Comparison of ENCODE assay signal across 1 cellular context in the genomic region with DNA sequence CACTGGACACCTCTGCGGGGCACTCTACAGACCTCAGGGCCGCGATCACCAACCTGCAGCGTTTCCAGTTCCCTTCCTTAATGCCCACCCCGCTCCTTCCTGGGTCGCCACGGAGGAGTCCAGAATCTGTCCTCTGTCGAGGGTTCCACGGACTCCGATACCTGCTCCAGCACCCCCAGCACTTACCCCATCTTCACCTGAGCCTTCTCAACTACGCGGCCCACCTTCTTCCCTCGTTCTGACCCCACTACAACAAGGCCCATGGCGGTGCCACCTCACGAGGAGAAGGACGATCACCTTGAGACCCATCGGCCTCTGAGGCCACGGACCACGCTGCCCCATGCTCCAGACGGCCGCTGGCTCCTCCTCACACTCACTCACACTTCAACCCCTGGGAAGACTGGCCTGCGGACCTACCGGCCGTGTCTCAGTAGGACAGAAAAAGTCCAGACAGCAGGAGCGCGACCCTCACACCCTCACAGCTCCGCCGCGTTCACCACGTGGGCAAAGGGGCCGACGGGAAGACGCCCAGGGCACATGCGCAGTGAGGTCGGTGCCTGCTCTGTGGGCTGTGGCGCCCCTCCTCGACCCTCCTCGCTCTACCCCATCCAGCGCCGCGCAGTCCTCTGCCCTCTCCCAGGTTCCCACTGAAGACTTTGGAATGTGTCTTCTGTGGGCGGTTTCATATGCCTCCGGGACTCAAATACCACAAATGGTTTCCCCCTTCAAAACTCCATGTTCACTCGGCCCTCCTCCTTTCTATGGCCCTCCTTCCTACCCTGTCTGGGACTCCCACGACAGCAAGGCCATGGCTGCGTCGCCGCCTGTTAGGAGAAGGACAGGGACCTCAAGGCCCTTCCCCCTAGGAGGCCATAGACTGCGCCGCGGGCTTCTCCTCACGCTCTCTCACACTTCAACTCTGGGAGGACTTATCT.
TF ChIP-seq lines count a peak whose summit lies in the region.

No MANE protein-coding gene starts in this region.

TF ChIP-seq in K562, 482 proteins besides CTCF, POLR2A, EP300 and RAD21 (continued from another document):
- TF ChIP-seq, protein P1, sequence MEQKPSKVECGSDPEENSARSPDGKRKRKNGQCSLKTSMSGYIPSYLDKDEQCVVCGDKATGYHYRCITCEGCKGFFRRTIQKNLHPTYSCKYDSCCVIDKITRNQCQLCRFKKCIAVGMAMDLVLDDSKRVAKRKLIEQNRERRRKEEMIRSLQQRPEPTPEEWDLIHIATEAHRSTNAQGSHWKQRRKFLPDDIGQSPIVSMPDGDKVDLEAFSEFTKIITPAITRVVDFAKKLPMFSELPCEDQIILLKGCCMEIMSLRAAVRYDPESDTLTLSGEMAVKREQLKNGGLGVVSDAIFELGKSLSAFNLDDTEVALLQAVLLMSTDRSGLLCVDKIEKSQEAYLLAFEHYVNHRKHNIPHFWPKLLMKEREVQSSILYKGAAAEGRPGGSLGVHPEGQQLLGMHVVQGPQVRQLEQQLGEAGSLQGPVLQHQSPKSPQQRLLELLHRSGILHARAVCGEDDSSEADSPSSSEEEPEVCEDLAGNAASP (IDR thresholded peaks at IDR 0.05) = no peak
- peak; percentile 37 for TF ChIP-seq FIP1L1 (IDR thresholded peaks at IDR 0.05; ENCODE audit: low read depth, low read length, poor library complexity, severe bottlenecking)
- no peak for TF ChIP-seq FOXA3 (CRISPR knock-in tag; conservative IDR thresholded peaks at IDR 0.05 in 1 of 2, IDR thresholded peaks at IDR 0.05 in 1 of 2)
- no peak for TF ChIP-seq NEUROD1 (IDR thresholded peaks at IDR 0.05; ENCODE audit: borderline replicate concordance, low read depth, low read length, partially characterized antibody)
- TF ChIP-seq CBFB (CRISPR knock-in tag; IDR thresholded peaks at IDR 0.05) = peak; percentile 65; the same call in 1 of the 2 replicates
- peak; percentile 70 for TF ChIP-seq ZNF589 (CRISPR knock-in tag; IDR thresholded peaks at IDR 0.05; ENCODE audit: low read depth)
- no peak for TF ChIP-seq NR2C2 (CRISPR knock-in tag; IDR thresholded peaks at IDR 0.05)
- TF ChIP-seq NR2C2 (tag; IDR thresholded peaks at IDR 0.05) = peak; percentile 48; the same call in 1 of the 2 replicates
- TF ChIP-seq DPF2 (IDR thresholded peaks at IDR 0.05) = 0 out of 2 replicates have a peak, but pooled peaks have one; percentile 34
- TF ChIP-seq, protein P2, sequence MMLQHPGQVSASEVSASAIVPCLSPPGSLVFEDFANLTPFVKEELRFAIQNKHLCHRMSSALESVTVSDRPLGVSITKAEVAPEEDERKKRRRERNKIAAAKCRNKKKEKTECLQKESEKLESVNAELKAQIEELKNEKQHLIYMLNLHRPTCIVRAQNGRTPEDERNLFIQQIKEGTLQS (IDR thresholded peaks at IDR 0.05) = no peak
- TF ChIP-seq, protein P2 (CRISPR knock-in tag; conservative IDR thresholded peaks at IDR 0.05) = peak; percentile 52; the same call in 1 of the 2 replicates
- TF ChIP-seq POLR2G (IDR thresholded peaks at IDR 0.05; ENCODE audit: low read depth, low read length) = peak; percentile 92
- TF ChIP-seq ZFX (CRISPR knock-in tag; IDR thresholded peaks at IDR 0.05) = no peak
- TF ChIP-seq BRD9 (IDR thresholded peaks at IDR 0.05; ENCODE audit: low read depth, partially characterized antibody) = peak; percentile 32
- 0 out of 2 replicates have a peak, but pooled peaks have one; percentile 8 for TF ChIP-seq ETS1 (conservative IDR thresholded peaks at IDR 0.05; ENCODE audit: control insufficient read depth, low read depth, low read length)
- TF ChIP-seq LCOR (CRISPR knock-in tag; IDR thresholded peaks at IDR 0.05) = no peak
- TF ChIP-seq, protein P3, sequence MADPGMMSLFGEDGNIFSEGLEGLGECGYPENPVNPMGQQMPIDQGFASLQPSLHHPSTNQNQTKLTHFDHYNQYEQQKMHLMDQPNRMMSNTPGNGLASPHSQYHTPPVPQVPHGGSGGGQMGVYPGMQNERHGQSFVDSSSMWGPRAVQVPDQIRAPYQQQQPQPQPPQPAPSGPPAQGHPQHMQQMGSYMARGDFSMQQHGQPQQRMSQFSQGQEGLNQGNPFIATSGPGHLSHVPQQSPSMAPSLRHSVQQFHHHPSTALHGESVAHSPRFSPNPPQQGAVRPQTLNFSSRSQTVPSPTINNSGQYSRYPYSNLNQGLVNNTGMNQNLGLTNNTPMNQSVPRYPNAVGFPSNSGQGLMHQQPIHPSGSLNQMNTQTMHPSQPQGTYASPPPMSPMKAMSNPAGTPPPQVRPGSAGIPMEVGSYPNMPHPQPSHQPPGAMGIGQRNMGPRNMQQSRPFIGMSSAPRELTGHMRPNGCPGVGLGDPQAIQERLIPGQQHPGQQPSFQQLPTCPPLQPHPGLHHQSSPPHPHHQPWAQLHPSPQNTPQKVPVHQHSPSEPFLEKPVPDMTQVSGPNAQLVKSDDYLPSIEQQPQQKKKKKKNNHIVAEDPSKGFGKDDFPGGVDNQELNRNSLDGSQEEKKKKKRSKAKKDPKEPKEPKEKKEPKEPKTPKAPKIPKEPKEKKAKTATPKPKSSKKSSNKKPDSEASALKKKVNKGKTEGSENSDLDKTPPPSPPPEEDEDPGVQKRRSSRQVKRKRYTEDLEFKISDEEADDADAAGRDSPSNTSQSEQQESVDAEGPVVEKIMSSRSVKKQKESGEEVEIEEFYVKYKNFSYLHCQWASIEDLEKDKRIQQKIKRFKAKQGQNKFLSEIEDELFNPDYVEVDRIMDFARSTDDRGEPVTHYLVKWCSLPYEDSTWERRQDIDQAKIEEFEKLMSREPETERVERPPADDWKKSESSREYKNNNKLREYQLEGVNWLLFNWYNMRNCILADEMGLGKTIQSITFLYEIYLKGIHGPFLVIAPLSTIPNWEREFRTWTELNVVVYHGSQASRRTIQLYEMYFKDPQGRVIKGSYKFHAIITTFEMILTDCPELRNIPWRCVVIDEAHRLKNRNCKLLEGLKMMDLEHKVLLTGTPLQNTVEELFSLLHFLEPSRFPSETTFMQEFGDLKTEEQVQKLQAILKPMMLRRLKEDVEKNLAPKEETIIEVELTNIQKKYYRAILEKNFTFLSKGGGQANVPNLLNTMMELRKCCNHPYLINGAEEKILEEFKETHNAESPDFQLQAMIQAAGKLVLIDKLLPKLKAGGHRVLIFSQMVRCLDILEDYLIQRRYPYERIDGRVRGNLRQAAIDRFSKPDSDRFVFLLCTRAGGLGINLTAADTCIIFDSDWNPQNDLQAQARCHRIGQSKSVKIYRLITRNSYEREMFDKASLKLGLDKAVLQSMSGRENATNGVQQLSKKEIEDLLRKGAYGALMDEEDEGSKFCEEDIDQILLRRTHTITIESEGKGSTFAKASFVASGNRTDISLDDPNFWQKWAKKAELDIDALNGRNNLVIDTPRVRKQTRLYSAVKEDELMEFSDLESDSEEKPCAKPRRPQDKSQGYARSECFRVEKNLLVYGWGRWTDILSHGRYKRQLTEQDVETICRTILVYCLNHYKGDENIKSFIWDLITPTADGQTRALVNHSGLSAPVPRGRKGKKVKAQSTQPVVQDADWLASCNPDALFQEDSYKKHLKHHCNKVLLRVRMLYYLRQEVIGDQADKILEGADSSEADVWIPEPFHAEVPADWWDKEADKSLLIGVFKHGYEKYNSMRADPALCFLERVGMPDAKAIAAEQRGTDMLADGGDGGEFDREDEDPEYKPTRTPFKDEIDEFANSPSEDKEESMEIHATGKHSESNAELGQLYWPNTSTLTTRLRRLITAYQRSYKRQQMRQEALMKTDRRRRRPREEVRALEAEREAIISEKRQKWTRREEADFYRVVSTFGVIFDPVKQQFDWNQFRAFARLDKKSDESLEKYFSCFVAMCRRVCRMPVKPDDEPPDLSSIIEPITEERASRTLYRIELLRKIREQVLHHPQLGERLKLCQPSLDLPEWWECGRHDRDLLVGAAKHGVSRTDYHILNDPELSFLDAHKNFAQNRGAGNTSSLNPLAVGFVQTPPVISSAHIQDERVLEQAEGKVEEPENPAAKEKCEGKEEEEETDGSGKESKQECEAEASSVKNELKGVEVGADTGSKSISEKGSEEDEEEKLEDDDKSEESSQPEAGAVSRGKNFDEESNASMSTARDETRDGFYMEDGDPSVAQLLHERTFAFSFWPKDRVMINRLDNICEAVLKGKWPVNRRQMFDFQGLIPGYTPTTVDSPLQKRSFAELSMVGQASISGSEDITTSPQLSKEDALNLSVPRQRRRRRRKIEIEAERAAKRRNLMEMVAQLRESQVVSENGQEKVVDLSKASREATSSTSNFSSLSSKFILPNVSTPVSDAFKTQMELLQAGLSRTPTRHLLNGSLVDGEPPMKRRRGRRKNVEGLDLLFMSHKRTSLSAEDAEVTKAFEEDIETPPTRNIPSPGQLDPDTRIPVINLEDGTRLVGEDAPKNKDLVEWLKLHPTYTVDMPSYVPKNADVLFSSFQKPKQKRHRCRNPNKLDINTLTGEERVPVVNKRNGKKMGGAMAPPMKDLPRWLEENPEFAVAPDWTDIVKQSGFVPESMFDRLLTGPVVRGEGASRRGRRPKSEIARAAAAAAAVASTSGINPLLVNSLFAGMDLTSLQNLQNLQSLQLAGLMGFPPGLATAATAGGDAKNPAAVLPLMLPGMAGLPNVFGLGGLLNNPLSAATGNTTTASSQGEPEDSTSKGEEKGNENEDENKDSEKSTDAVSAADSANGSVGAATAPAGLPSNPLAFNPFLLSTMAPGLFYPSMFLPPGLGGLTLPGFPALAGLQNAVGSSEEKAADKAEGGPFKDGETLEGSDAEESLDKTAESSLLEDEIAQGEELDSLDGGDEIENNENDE (IDR thresholded peaks at IDR 0.05; ENCODE audit: low read depth, low read length) = no peak
- no peak for TF ChIP-seq STAT5B (CRISPR knock-in tag; IDR thresholded peaks at IDR 0.05)
- peak; percentile 14; the same call in 1 of the 2 replicates for TF ChIP-seq KLF1 (tag; IDR thresholded peaks at IDR 0.05)
- peak; percentile 60 for TF ChIP-seq TAF9B (IDR thresholded peaks at IDR 0.05; ENCODE audit: partially characterized antibody)
- peak; percentile 89 for TF ChIP-seq EP400 (IDR thresholded peaks at IDR 0.05)
- TF ChIP-seq ZBTB7A (IDR thresholded peaks at IDR 0.05; ENCODE audit: borderline replicate concordance, control insufficient read depth, low read depth, low read length) = peak; percentile 92
- TF ChIP-seq CHD4 (IDR thresholded peaks at IDR 0.05; ENCODE audit: insufficient read depth, insufficient replicate concordance, low read depth, low read length, poor library complexity, severe bottlenecking) = no peak
- TF ChIP-seq E2F3 (CRISPR knock-in tag; IDR thresholded peaks at IDR 0.05) = peak; percentile 50; the same call in 1 of the 2 replicates
